Comparison of ENCODE assay signal across 14 cellular contexts in genomic region chr17:10349403-10349802, GRCh38. TPM values are rescaled to one million over a fixed set of nuclear protein-coding genes. Genes with fewer than 3 reads are reported as not detected.
DNase-seq lines count a peak whose midpoint lies in the region; ATAC-seq and TF ChIP-seq lines count a peak whose summit lies in the region.
"Had no signal": no experiment of that assay in that cellular context is flagged by ENCODE, and none has a peak within 500 bp of the region (broad histone marks: within the 10 kb centered on the region; RNA-seq: fewer than 3 reads in every experiment).

No MANE protein-coding gene starts in this region.

- intact Hi-C loops in mucosa of descending colon (cut with DNase I, micrococcal nuclease) (no loop called here), prostate gland (cut with DNase I) (no loop called here)

- ATAC-seq in WTC11 = peak; percentile 85
- ATAC-seq in mucosa of descending colon = peak; percentile 14
- ATAC-seq: activated T-cell treated with anti-CD3 and anti-CD28 coated beads, Interleukin-2, amount 50 U/mL, for 72 hours had no signal

- CTCF ChIA-PET in HEK293T (lab: Yijun Ruan, JAX) (no interaction called here), WTC11 (lab: Charles Lee) (no interaction called here)

- H3K4me1 ChIP-seq in mucosa of descending colon (ENCODE audit: low read depth) = no peaks in the 10 kb centered on the region
- H3K4me1 ChIP-seq in prostate gland (replicated peaks) = no peaks in the 10 kb centered on the region

- POLR2A ChIA-PET in HEK293T (lab: Yijun Ruan, JAX) (no interaction called here), WTC11 (lab: Charles Lee) (no interaction called here)

- TF ChIP-seq POLR2A in prostate gland (IDR thresholded peaks at IDR 0.05) = no peak

- no peaks in the 10 kb centered on the region for H3K27me3 Mint-ChIP-seq in WTC11 (ENCODE audit: low read depth)

- H3K4me3 Mint-ChIP-seq in WTC11 = no peak overlapping the region
- H3K4me3 Mint-ChIP-seq: activated T-cell treated with anti-CD3 and anti-CD28 coated beads, Interleukin-2, amount 50 U/mL, for 72 hours; natural killer cell had no signal

- TF ChIP-seq CTCF in GM12864 (IDR thresholded peaks at IDR 0.05; ENCODE audit: low read depth, low read length, missing control alignments) (peak; percentile 50), WTC11 (IDR thresholded peaks at IDR 0.05) (peak; percentile 53), mucosa of descending colon (IDR thresholded peaks at IDR 0.05) (no peak), prostate gland (IDR thresholded peaks at IDR 0.05) (no peak)

- 95% methylated on average over 1 of the region's 1 CpG for WGBS in prostate gland

- H3K27me3 ChIP-seq in prostate gland (replicated peaks; ENCODE audit: insufficient read depth) (no peaks in the 10 kb centered on the region), MG63 (no peaks in the 10 kb centered on the region)

- H3K4me3 ChIP-seq in GM12864 (ENCODE audit: low read depth, low read length) = no peak overlapping the region
- H3K4me3 ChIP-seq in mucosa of descending colon = no peak overlapping the region
- H3K4me3 ChIP-seq in prostate gland = no peak overlapping the region
- H3K4me3 ChIP-seq in MG63 = no peak overlapping the region

- DNase-seq in GM12864 (ENCODE audit: low read depth) (no peak), HEK293T (ENCODE audit: extremely low spot score) (peak; percentile 19), WTC11 (ENCODE audit: low spot score) (peak; percentile 50), mucosa of descending colon (peak in 1 of 3 donors; percentile 13), prostate gland (ENCODE audit: low spot score) (no peak), MG63 (no peak), epidermal melanocyte (ENCODE audit: insufficient read length, low spot score) (no peak)
- DNase-seq: Calu3, natural killer cell, NCI-H2171 treated with DMSO at 0.1 percent for 48 hours, small intestine had no signal

- no peaks in the 10 kb centered on the region for H3K9me3 ChIP-seq in mucosa of descending colon
- no peaks in the 10 kb centered on the region for H3K9me3 ChIP-seq in prostate gland
- peaks cover 4% of the 10 kb centered on the region; the same call in 1 of the 2 replicates for H3K9me3 ChIP-seq in MG63

- H3K4me1 Mint-ChIP-seq in WTC11 = no peaks in the 10 kb centered on the region

- H3K9me3 Mint-ChIP-seq in WTC11 = peaks cover 13% of the 10 kb centered on the region
- H3K9me3 Mint-ChIP-seq: activated T-cell treated with anti-CD3 and anti-CD28 coated beads, Interleukin-2, amount 50 U/mL, for 72 hours; natural killer cell had no signal

- no peaks in the 10 kb centered on the region for H3K36me3 Mint-ChIP-seq in WTC11
- H3K36me3 Mint-ChIP-seq: natural killer cell had no signal

- H3K27ac Mint-ChIP-seq in WTC11 = no peak overlapping the region
- H3K27ac Mint-ChIP-seq: activated T-cell treated with anti-CD3 and anti-CD28 coated beads, Interleukin-2, amount 50 U/mL, for 72 hours; natural killer cell had no signal

- H3K27ac ChIP-seq in prostate gland = no peak overlapping the region
- H3K27ac ChIP-seq: epithelial cell of prostate, KMS-11 had no signal

- H3K36me3 ChIP-seq in mucosa of descending colon (ENCODE audit: low read depth) = no peaks in the 10 kb centered on the region
- no peaks in the 10 kb centered on the region for H3K36me3 ChIP-seq in prostate gland
- H3K36me3 ChIP-seq in MG63 = no peaks in the 10 kb centered on the region

TF ChIP-seq in HEK293T, 16 proteins besides CTCF, POLR2A, EP300 and RAD21:
- TF ChIP-seq SUZ12 (IDR thresholded peaks at IDR 0.05) (no peak), ARNT (IDR thresholded peaks at IDR 0.05) (no peak), FOXM1 (IDR thresholded peaks at IDR 0.05; ENCODE audit: borderline replicate concordance) (no peak), BHLHE40 (IDR thresholded peaks at IDR 0.05; ENCODE audit: borderline replicate concordance) (no peak), CTBP1 (IDR thresholded peaks at IDR 0.05; ENCODE audit: borderline replicate concordance) (no peak), FOXA1 (IDR thresholded peaks at IDR 0.05) (no peak), SP1 (IDR thresholded peaks at IDR 0.05) (no peak), TARDBP (IDR thresholded peaks at IDR 0.05) (no peak), ZNF384 (IDR thresholded peaks at IDR 0.05) (no peak), HDGF (IDR thresholded peaks at IDR 0.05; ENCODE audit: borderline replicate concordance) (no peak), L3MBTL2 (conservative IDR thresholded peaks at IDR 0.05) (no peak), PKNOX1 (IDR thresholded peaks at IDR 0.05) (no peak), LEF1 (IDR thresholded peaks at IDR 0.05; ENCODE audit: borderline replicate concordance) (no peak), NFRKB (IDR thresholded peaks at IDR 0.05) (no peak), FOXK2 (IDR thresholded peaks at IDR 0.05) (no peak)
TF ChIP-seq in HEK293T: peak in this region for 0.

TF ChIP-seq in WTC11, 78 proteins besides CTCF, POLR2A, EP300 and RAD21:
- no peak for TF ChIP-seq PREB (CRISPR knock-in tag; IDR thresholded peaks at IDR 0.05; ENCODE audit: borderline replicate concordance)
- no peak for TF ChIP-seq OVOL2 (CRISPR knock-in tag; IDR thresholded peaks at IDR 0.05; ENCODE audit: borderline replicate concordance)
- no peak for TF ChIP-seq NFE2L1 (CRISPR knock-in tag; IDR thresholded peaks at IDR 0.05)
- TF ChIP-seq EMX1 (CRISPR knock-in tag; IDR thresholded peaks at IDR 0.05) = no peak
- TF ChIP-seq GABPB1 (CRISPR knock-in tag; IDR thresholded peaks at IDR 0.05) = no peak
TF ChIP-seq in WTC11: peak in this region for 0.

RNA-seq across cellular contexts. Expression of gene MYH13, which starts 23.4 kb away (rescaled TPM):
- total RNA-seq in WTC11 (2021) = not detected in 3 replicates
- under 1 TPM in 1 of 3 donors, not detected in 2; 0.05 TPM for total RNA-seq in mucosa of descending colon
- total RNA-seq in prostate gland = under 1 TPM in 1 of 2 donors, not detected in 1; 0.28 TPM
- total RNA-seq in MG63 (2014; rRNA removed; shearing (Covaris generic); ENCODE audit: low replicate concordance) = 0.03 TPM in 1 of 2 replicates, not detected in the other
- total RNA-seq: activated T-cell treated with anti-CD3 and anti-CD28 coated beads, Interleukin-2, amount 50 U/mL, for 72 hours; Calu3; natural killer cell had no signal

Comparison
In these comparisons a context has a peak if more than half of its experiments do, and no peak if none do; other contexts are left out.
1. DNase-seq: peak in HEK293T (single experiment) and WTC11 (single experiment); none in GM12864 (single experiment), prostate gland (single experiment), MG63 (single experiment) and epidermal melanocyte (single experiment).
2. CTCF ChIP-seq: peak in GM12864 (single experiment) and WTC11 (single experiment); none in mucosa of descending colon (single experiment) and prostate gland (0 of 4).